ENCODE assay signal across 17 cellular contexts in genomic region chr11:19868871-19869270, GRCh38.
DNase-seq lines count a peak whose midpoint lies in the region; ATAC-seq and TF ChIP-seq lines count a peak whose summit lies in the region.
"Had no signal": no experiment of that assay in that cellular context is flagged by ENCODE, and none has a peak within 500 bp of the region (broad histone marks: within the 10 kb centered on the region; RNA-seq: fewer than 3 reads in every experiment).

No MANE protein-coding gene starts in this region.

- TF ChIP-seq CTCF in right atrium auricular region (IDR thresholded peaks at IDR 0.05), result no peak

- H3K4me1 ChIP-seq in right atrium auricular region, result peaks cover 0 to 56% of the 10 kb centered on the region in 2 donors
- peaks cover 81% of the 10 kb centered on the region for H3K4me1 ChIP-seq in SJCRH30
- peaks cover 7 to 9% of the 10 kb centered on the region in 2 donors for H3K4me1 ChIP-seq in aorta (ENCODE audit: control insufficient read depth in 1 of 2, insufficient read depth in 2 of 2, low read length in 2 of 2)
- H3K4me1 ChIP-seq: testis had no signal

- H3K4me3 ChIP-seq in right atrium auricular region, result no peak overlapping the region
- H3K4me3 ChIP-seq in SJCRH30, result no peak overlapping the region
- no peak overlapping the region for H3K4me3 ChIP-seq in aorta (ENCODE audit: low read length in 2 of 2)
- H3K4me3 ChIP-seq: right lobe of liver, testis had no signal

- H3K9me3 ChIP-seq in right atrium auricular region (no peaks in the 10 kb centered on the region), SJCRH30 (replicated peaks) (no peaks in the 10 kb centered on the region), aorta (ENCODE audit: control insufficient read depth, low read length) (no peaks in the 10 kb centered on the region)
- H3K9me3 ChIP-seq: right lobe of liver, testis had no signal

- ATAC-seq in Right ventricle myocardium inferior (no peak), aorta (ENCODE audit: low FRiP score) (no peak), GM18861 (IDR thresholded peaks at IDR 0.05; ENCODE audit: unreplicated experiment) (no peak)
- no peak for ATAC-seq in stimulated activated naive CD8-positive, alpha-beta T cell treated with anti-CD3 and anti-CD28 coated beads, Interleukin-15, Interleukin-2, amounts not matched to agents 100 U/mL and 50 U/mL, for 24 hours
- ATAC-seq: activated CD8-positive, alpha-beta T cell treated with anti-CD3 and anti-CD28 coated beads, Interleukin-2, amount 10 ng/mL, durations not matched to agents 7 days and 5 days; activated naive CD8-positive, alpha-beta T cell treated with anti-CD3 and anti-CD28 coated beads, Interleukin-2, amount 50 U/mL, for 24 hours; activated T-cell treated with anti-CD3 and anti-CD28 coated beads, Interleukin-2, amount 50 U/mL, for 72 hours had no signal

- WGBS in aorta, 2 donors, result 49 to 50% methylated on average over 2 of the region's 2 CpGs

- intact Hi-C loops in Right ventricle myocardium inferior (cut with DNase I) (no loop called here), aorta (cut with DNase I) (no loop called here)

- DNase-seq in right atrium auricular region (ENCODE audit: low spot score) (no peak), Right ventricle myocardium inferior (ENCODE audit: missing footprints) (no peak), SJCRH30 (peak; percentile 49 to 65), glomerular visceral epithelial cell (ENCODE audit: extremely low spot score) (peak; percentile 70), aorta (no peak), GOT3 (lab: John Stamatoyannopoulos, UW) (no peak)
- DNase-seq in stimulated activated naive CD8-positive, alpha-beta T cell treated with anti-CD3 and anti-CD28 coated beads, Interleukin-15, Interleukin-2, amounts not matched to agents 100 U/mL and 50 U/mL, for 24 hours, result no peak
- DNase-seq: activated CD8-positive, alpha-beta T cell treated with anti-CD3 and anti-CD28 coated beads, Interleukin-2, amount 10 ng/mL, durations not matched to agents 7 days and 5 days; activated naive CD8-positive, alpha-beta T cell treated with anti-CD3 and anti-CD28 coated beads, Interleukin-2, amount 50 U/mL, for 24 hours; activated T-cell treated with anti-CD3 and anti-CD28 coated beads, Interleukin-2, amount 50 U/mL, for 72 hours; Calu3; left colon; NCI-H1930; T-helper 1 cell; testis had no signal

- H3K27me3 ChIP-seq in right atrium auricular region (no peaks in the 10 kb centered on the region), SJCRH30 (no peaks in the 10 kb centered on the region), aorta (ENCODE audit: control insufficient read depth in 1 of 2, insufficient read depth in 2 of 2, low read length in 1 of 2) (no peaks in the 10 kb centered on the region)
- H3K27me3 ChIP-seq: right lobe of liver, testis had no signal

- peak overlapping the region; percentile 35 to 74 for H3K27ac ChIP-seq in right atrium auricular region
- H3K27ac ChIP-seq in SJCRH30, result peak overlapping the region; percentile 62
- peak overlapping the region; percentile 12 to 32 for H3K27ac ChIP-seq in aorta (ENCODE audit: low read depth in 1 of 2, low read length in 2 of 2)
- H3K27ac ChIP-seq: right lobe of liver, testis had no signal

- H3K36me3 ChIP-seq in right atrium auricular region (no peaks in the 10 kb centered on the region), SJCRH30 (no peaks in the 10 kb centered on the region; the same call in 1 of the 2 replicates), aorta (ENCODE audit: control insufficient read depth in 1 of 2, insufficient read depth in 2 of 2, low read length in 1 of 2) (peaks cover 0 to 7% of the 10 kb centered on the region in 2 donors)
- H3K36me3 ChIP-seq: right lobe of liver had no signal

Comparison
In these comparisons a context has a peak if more than half of its experiments do, and no peak if none do; other contexts are left out.
1. DNase-seq: peak in SJCRH30 (2 of 2) and glomerular visceral epithelial cell (single experiment); none in right atrium auricular region (single experiment), Right ventricle myocardium inferior (single experiment), aorta (0 of 2), stimulated activated naive CD8-positive, alpha-beta T cell treated with anti-CD3 and anti-CD28 coated beads, Interleukin-15, Interleukin-2, amounts not matched to agents 100 U/mL and 50 U/mL, for 24 hours (single experiment) and GOT3 (single experiment).
2. Peak in every context shown above with its lines, with median percentiles within 50 percentile points of each other: H3K27ac ChIP-seq.